ENCODE assay signal across 8 cellular contexts in genomic region chr13:67736646-67737420, GRCh38.
A peak's percentile ranks its signal among the peaks of the same experiment; 100 is the strongest.
DNase-seq lines count a peak whose midpoint lies in the region; ATAC-seq, FAIRE-seq and TF ChIP-seq lines count a peak whose summit lies in the region.

No MANE protein-coding gene starts in this region.

- H3F3A ChIP-seq in PC-3 (ENCODE audit: low read length, unreplicated experiment), result no peaks in the 10 kb centered on the region

- no peak overlapping the region for H3K4me3 ChIP-seq in PC-3 (ENCODE audit: low read length)
- no peak overlapping the region for H3K4me3 ChIP-seq in hepatocyte

- no peaks in the 10 kb centered on the region for H3K4me1 ChIP-seq in PC-3 (ENCODE audit: insufficient read depth, low read length)
- peaks cover 6% of the 10 kb centered on the region for H3K4me1 ChIP-seq in hepatocyte (ENCODE audit: insufficient read depth)

- 26% methylated on average over 4 of the region's 4 CpGs for WGBS in hepatocyte (ENCODE audit: low lambda C conversion rate, missing lambda C conversion rate)

- intact Hi-C loops in PC-3 (cut with micrococcal nuclease), result no loop called here

- POLR2A ChIA-PET in PC-3 (lab: Charles Lee; ENCODE audit: unreplicated experiment), result no interaction called here

- no TSS peak for BruUV-seq in PC-3 (replicated peaks; lab: Mats Ljungman, UMichigan)

- no peak overlapping the region for H3K9ac ChIP-seq in PC-3 (ENCODE audit: low read length)

- H2AFZ ChIP-seq in PC-3 (ENCODE audit: low read length) (no peak overlapping the region), hepatocyte (no peak overlapping the region)

- H3K36me3 ChIP-seq in PC-3 (ENCODE audit: low read depth, low read length), result no peaks in the 10 kb centered on the region
- H3K36me3 ChIP-seq in hepatocyte (replicated peaks; ENCODE audit: insufficient read depth, low read depth), result no peaks in the 10 kb centered on the region

- H3K79me2 ChIP-seq in PC-3 (ENCODE audit: low read length), result no peaks in the 10 kb centered on the region
- H3K79me2 ChIP-seq in hepatocyte, result no peaks in the 10 kb centered on the region

- DNase-seq in SHP77 (lab: John Stamatoyannopoulos, UW), result peak; percentile 8 to 28
- no peak for DNase-seq in SHP77 treated with DMSO at 0.1 percent for 48 hours (lab: John Stamatoyannopoulos, UW)
- DNase-seq in PC-3, result peak; percentile 25
- DNase-seq in hepatocyte (ENCODE audit: low spot score), result peak; percentile 55
- peak; percentile 2 for DNase-seq in urothelium cell line (ENCODE audit: low spot score)
- DNase-seq in NCI-H1436 treated with DMSO at 0.1 percent for 48 hours (lab: John Stamatoyannopoulos, UW), result no peak
- DNase-seq in cerebellar nuclear complex (lab: John Stamatoyannopoulos, UW), result no peak
- DNase-seq in KG1 (lab: John Stamatoyannopoulos, UW), result no peak

- TF ChIP-seq CTCF in PC-3 (conservative IDR thresholded peaks at IDR 0.05; ENCODE audit: low read depth, low read length) (peak; percentile 50), hepatocyte (IDR thresholded peaks at IDR 0.05; ENCODE audit: poor library complexity) (peak; percentile 50)

- FAIRE-seq in urothelium cell line (lab: Jason Lieb, UNC), result no peak

- H3K4me2 ChIP-seq in PC-3 (ENCODE audit: low read length) (peak overlapping the region; percentile 14; the same call in 1 of the 2 replicates), hepatocyte (peak overlapping the region; percentile 4)

- no peaks in the 10 kb centered on the region for H3K9me2 ChIP-seq in PC-3 (replicated peaks; ENCODE audit: low read length)
- no peaks in the 10 kb centered on the region for H3K9me2 ChIP-seq in hepatocyte (replicated peaks; ENCODE audit: insufficient read depth)

- ATAC-seq in PC-3, result peak; percentile 76

- H3K27me3 ChIP-seq in PC-3 (ENCODE audit: low read length) (no peaks in the 10 kb centered on the region), hepatocyte (no peaks in the 10 kb centered on the region)

- CTCF ChIA-PET in PC-3 (lab: Charles Lee), result interaction anchor here (0.5 to 0.6 kb wide), 2 partner anchors 51 to 1365 kb away, joined by 3 to 5 read pairs; no protein-coding TSS in a partner anchor

- peak overlapping the region; percentile 49 for H3K27ac ChIP-seq in PC-3 (ENCODE audit: low read length)
- peak overlapping the region; percentile 4 for H3K27ac ChIP-seq in hepatocyte

- H4K20me1 ChIP-seq in PC-3 (ENCODE audit: low read length) (no peaks in the 10 kb centered on the region), hepatocyte (ENCODE audit: insufficient read depth, poor library complexity, severe bottlenecking) (no peaks in the 10 kb centered on the region)

- no peaks in the 10 kb centered on the region for H3K9me3 ChIP-seq in PC-3 (ENCODE audit: low read length)
- H3K9me3 ChIP-seq in hepatocyte (ENCODE audit: low read depth), result no peaks in the 10 kb centered on the region

Comparison
In these comparisons a context has a peak if more than half of its experiments do, and no peak if none do; other contexts are left out.
1. DNase-seq: peak in SHP77 (2 of 2), PC-3 (single experiment), hepatocyte (single experiment) and urothelium cell line (single experiment); none in SHP77 treated with DMSO at 0.1 percent for 48 hours (single experiment), NCI-H1436 treated with DMSO at 0.1 percent for 48 hours (single experiment), cerebellar nuclear complex (0 of 2) and KG1 (single experiment).